In genomic region chr10:112624546-112625048, GRCh38 we compare ENCODE assay signal across 25 cellular contexts.
DNase-seq lines count a peak whose midpoint lies in the region; ATAC-seq and TF ChIP-seq lines count a peak whose summit lies in the region.
"Had no signal": no experiment of that assay in that cellular context is flagged by ENCODE, and none has a peak within 500 bp of the region (broad histone marks: within the 10 kb centered on the region; RNA-seq: fewer than 3 reads in every experiment).

No MANE protein-coding gene starts in this region.

- H3K4me1 ChIP-seq in mesenchymal stem cell (ENCODE audit: control insufficient read depth, insufficient read depth, low read depth, low read length) (peaks cover 2% of the 10 kb centered on the region), tibial nerve (peaks cover 0 to 24% (median 0%) of the 10 kb centered on the region in 4 donors)
- no peaks in the 10 kb centered on the region for H3K4me1 ChIP-seq in naive thymus-derived CD4-positive, alpha-beta T cell (ENCODE audit: control insufficient read depth in 2 of 2, insufficient read depth in 2 of 2, low read length in 2 of 2)

- H3K9ac ChIP-seq in mesenchymal stem cell (ENCODE audit: low read length) = peak overlapping the region; percentile 65

- H3K27ac ChIP-seq in mesenchymal stem cell (ENCODE audit: low read length, poor library complexity, severe bottlenecking) (no peak overlapping the region), tibial nerve (peak overlapping the region in 3 of 4 donors; percentile 8 to 66 (median 65))
- no peak overlapping the region for H3K27ac ChIP-seq in naive thymus-derived CD4-positive, alpha-beta T cell (ENCODE audit: low read depth, low read length)
- H3K27ac ChIP-seq: 22Rv1, HL-60, SK-N-MC had no signal

- no peak overlapping the region for H2AK5ac ChIP-seq in mesenchymal stem cell (ENCODE audit: low read length, severe bottlenecking)

- H2BK15ac ChIP-seq in mesenchymal stem cell (ENCODE audit: low read depth, poor library complexity, severe bottlenecking) = no peak overlapping the region

- peaks cover 0 to 5% (median 0%) of the 10 kb centered on the region in 7 donors for H3K4me1 Mint-ChIP-seq in naive thymus-derived CD4-positive, alpha-beta T cell

- CTCF ChIA-PET in naive thymus-derived CD4-positive, alpha-beta T cell (lab: Charles Lee) = no interaction called here

- no peak overlapping the region for H2AFZ ChIP-seq in mesenchymal stem cell (ENCODE audit: low read depth, low read length)

- no peak overlapping the region for H2BK12ac ChIP-seq in mesenchymal stem cell (ENCODE audit: low read length in 2 of 2)

- no peak overlapping the region for H3K27ac Mint-ChIP-seq in naive thymus-derived CD4-positive, alpha-beta T cell
- H3K27ac Mint-ChIP-seq: HFFc6 had no signal

- POLR2A ChIA-PET in naive thymus-derived CD4-positive, alpha-beta T cell (lab: Charles Lee) = no interaction called here

- no peak for TF ChIP-seq CTCF in tibial nerve (IDR thresholded peaks at IDR 0.05)

- WGBS in mesenchymal stem cell = 96% methylated on average over 3 of the region's 7 CpGs
- WGBS in tibial nerve, 2 donors = 57 to 64% methylated on average over 7 of the region's 7 CpGs

- DNase-seq in Right ventricle myocardium superior (no peak), Right ventricle myocardium inferior (ENCODE audit: missing footprints) (no peak), dermis blood vessel endothelial cell (peak; percentile 7), mesenchymal stem cell (no peak), tibial nerve (ENCODE audit: low spot score in 2 of 2) (no peak), DMS53 (lab: John Stamatoyannopoulos, UW) (no peak)
- no peak for DNase-seq in naive thymus-derived CD4-positive, alpha-beta T cell
- DNase-seq: ACHN, DMS79, H9, HFFc6, MM.1S, NCI-H1048, NCI-H1417 treated with DMSO at 0.1 percent for 48 hours, NCI-H187 treated with DMSO at 0.1 percent for 48 hours, NCI-H2107, NCI-H446 treated with DMSO at 0.1 percent for 48 hours, NCI-H526 treated with DMSO at 0.1 percent for 48 hours, SHP77 had no signal

- intact Hi-C loops in Right ventricle myocardium superior (cut with DNase I) = no loop called here
- intact Hi-C loops in Right ventricle myocardium inferior (cut with DNase I) = no loop called here
- intact Hi-C loops in naive thymus-derived CD4-positive, alpha-beta T cell (cut with micrococcal nuclease) = no loop called here

- no peak overlapping the region for H2BK120ac ChIP-seq in mesenchymal stem cell (ENCODE audit: low read depth, low read length)

- TF ChIP-seq EP300 in tibial nerve (IDR thresholded peaks at IDR 0.05) = peak in 1 of 2 donors; percentile 19

- no peak overlapping the region for H3K4me2 ChIP-seq in mesenchymal stem cell (ENCODE audit: low read length, poor library complexity, severe bottlenecking)

- no peak overlapping the region for H3K4me3 Mint-ChIP-seq in naive thymus-derived CD4-positive, alpha-beta T cell
- H3K4me3 Mint-ChIP-seq: H9, HFFc6 had no signal

- no peak overlapping the region for H3K18ac ChIP-seq in mesenchymal stem cell (ENCODE audit: low read depth in 1 of 2, low read length in 2 of 2)

- H3K4ac ChIP-seq in mesenchymal stem cell (ENCODE audit: low read depth in 1 of 2, low read length in 2 of 2) = no peak overlapping the region

- no peaks in the 10 kb centered on the region for H3K9me3 Mint-ChIP-seq in naive thymus-derived CD4-positive, alpha-beta T cell
- H3K9me3 Mint-ChIP-seq: H9, HFFc6 had no signal

- H3K27me3 ChIP-seq in mesenchymal stem cell (ENCODE audit: control insufficient read depth in 1 of 2, insufficient read depth in 1 of 2, low read length in 2 of 2) = no peaks in the 10 kb centered on the region
- H3K27me3 ChIP-seq in tibial nerve = no peaks in the 10 kb centered on the region
- no peaks in the 10 kb centered on the region for H3K27me3 ChIP-seq in naive thymus-derived CD4-positive, alpha-beta T cell (ENCODE audit: control insufficient read depth in 2 of 2, insufficient read depth in 2 of 2, low read length in 2 of 2)

- peaks cover 0 to 14% (median 6%) of the 10 kb centered on the region in 5 donors for H3K36me3 Mint-ChIP-seq in naive thymus-derived CD4-positive, alpha-beta T cell

- ATAC-seq in Right ventricle myocardium superior (ENCODE audit: poor library complexity) (peak; percentile 18), Right ventricle myocardium inferior (no peak), GM19023 (IDR thresholded peaks at IDR 0.05; ENCODE audit: unreplicated experiment) (no peak)
- ATAC-seq in naive thymus-derived CD4-positive, alpha-beta T cell = no peak
- ATAC-seq: HepG2, K562 had no signal

- peaks cover 3% of the 10 kb centered on the region for H3K79me1 ChIP-seq in mesenchymal stem cell (replicated peaks; ENCODE audit: low read length, poor library complexity, severe bottlenecking)

- TF ChIP-seq POLR2A in tibial nerve (IDR thresholded peaks at IDR 0.05) = no peak

- H3K9me3 ChIP-seq in mesenchymal stem cell (ENCODE audit: control insufficient read depth, low read length) = no peaks in the 10 kb centered on the region
- H3K9me3 ChIP-seq in tibial nerve = no peaks in the 10 kb centered on the region
- H3K9me3 ChIP-seq in naive thymus-derived CD4-positive, alpha-beta T cell (ENCODE audit: control insufficient read depth in 2 of 3, low read length in 3 of 3) = no peaks in the 10 kb centered on the region

- no peaks in the 10 kb centered on the region for H3K27me3 Mint-ChIP-seq in naive thymus-derived CD4-positive, alpha-beta T cell

- no peak overlapping the region for H3K23ac ChIP-seq in mesenchymal stem cell (ENCODE audit: low read length in 2 of 2)

- H3K14ac ChIP-seq in mesenchymal stem cell (ENCODE audit: low read length in 2 of 2) = no peak overlapping the region

- no peak overlapping the region for H4K91ac ChIP-seq in mesenchymal stem cell (ENCODE audit: low read length)

- no peak overlapping the region for H2BK5ac ChIP-seq in mesenchymal stem cell (ENCODE audit: low read depth, low read length, poor library complexity, severe bottlenecking)

- H4K8ac ChIP-seq in mesenchymal stem cell (ENCODE audit: low read length) = no peak overlapping the region

- H3K36me3 ChIP-seq in mesenchymal stem cell (ENCODE audit: control insufficient read depth in 1 of 2, insufficient read depth in 2 of 2, low read depth in 1 of 2, low read length in 2 of 2) (no peaks in the 10 kb centered on the region), tibial nerve (no peaks in the 10 kb centered on the region)
- peaks cover 0 to 2% (median 0%) of the 10 kb centered on the region in 3 experiments for H3K36me3 ChIP-seq in naive thymus-derived CD4-positive, alpha-beta T cell (ENCODE audit: control insufficient read depth in 2 of 3, insufficient read depth in 3 of 3, low read length in 3 of 3)

- H3K4me3 ChIP-seq in mesenchymal stem cell (ENCODE audit: insufficient read depth in 1 of 2, low read depth in 1 of 2, low read length in 2 of 2) = no peak overlapping the region
- no peak overlapping the region for H3K4me3 ChIP-seq in tibial nerve
- H3K4me3 ChIP-seq in naive thymus-derived CD4-positive, alpha-beta T cell (ENCODE audit: low read length) = no peak overlapping the region
- H3K4me3 ChIP-seq: K562, SK-N-MC had no signal

Comparison
In these comparisons a context has a peak if more than half of its experiments do, and no peak if none do; other contexts are left out.
1. H3K27ac ChIP-seq: peak in tibial nerve (3 of 4); none in mesenchymal stem cell (single experiment) and naive thymus-derived CD4-positive, alpha-beta T cell (single experiment).